In the genomic region with DNA sequence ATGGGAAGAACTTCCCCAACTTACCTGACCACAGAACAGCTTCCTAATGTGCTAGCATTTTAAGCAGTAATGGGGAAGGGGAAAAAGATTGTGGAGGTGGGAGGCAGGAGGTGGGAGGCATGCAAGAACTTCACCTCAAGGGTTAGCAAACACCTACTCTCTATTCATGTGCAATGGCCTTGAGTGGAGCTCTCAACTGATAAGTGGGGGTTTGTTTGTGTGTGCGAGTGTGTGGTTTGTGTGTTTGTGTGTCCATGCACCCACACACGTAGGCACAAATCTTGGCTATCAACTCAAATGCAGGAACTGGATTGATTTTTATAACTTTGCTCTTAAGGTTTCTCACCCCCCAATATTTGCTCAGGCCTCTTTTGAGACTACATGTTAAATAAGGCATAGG, we compare ENCODE assay signal across 21 cellular contexts.
DNase-seq lines count a peak whose midpoint lies in the region; FAIRE-seq and TF ChIP-seq lines count a peak whose summit lies in the region.
"Had no signal": no experiment of that assay in that cellular context is flagged by ENCODE, and none has a peak within 500 bp of the region (broad histone marks: within the 10 kb centered on the region; RNA-seq: fewer than 3 reads in every experiment).

No MANE protein-coding gene starts in this region.

- H2BK12ac ChIP-seq in H1 (ENCODE audit: low read depth, low read length) (peak overlapping the region; percentile 95), neuronal stem cell (ENCODE audit: low read length) (no peak overlapping the region)

- peaks cover 3% of the 10 kb centered on the region; the same call in 1 of the 2 replicates for H3K23me2 ChIP-seq in H1 (ENCODE audit: low read depth, low read length)

- H3K27ac ChIP-seq in HUES64 (ENCODE audit: low read depth, low read length), result peak overlapping the region; percentile 94
- peak overlapping the region; percentile 63; the same call in 1 of the 2 replicates for H3K27ac ChIP-seq in H1 (ENCODE audit: low read depth, low read length)
- H3K27ac ChIP-seq in neuronal stem cell (replicated peaks; ENCODE audit: low read length), result peak overlapping the region; percentile 17
- H3K27ac ChIP-seq: A549; BLaER1 treated with 17β-estradiol and CSF1 and Interleukin-3, amounts not matched to agents 10 nM and 100 nM had no signal

- peak overlapping the region; percentile 27 for H3K56ac ChIP-seq in H1 (replicated peaks; ENCODE audit: insufficient read length, low read depth, low read length)

- H4K8ac ChIP-seq in H1 (ENCODE audit: extremely low read depth, insufficient read depth, low read length) (no peak overlapping the region), neuronal stem cell (ENCODE audit: low read depth, low read length) (no peak overlapping the region)

- POLR2A ChIA-PET in H1 (lab: Charles Lee; ENCODE audit: partially characterized antibody), result interaction anchor here (1.1 to 1.8 kb wide), 6 partner anchors 9 to 43 kb away, joined by 4 to 8 read pairs (median 5); no protein-coding TSS in a partner anchor

- 20% methylated on average over 1 of the region's 2 CpGs for WGBS in HUES64
- 56% methylated on average over 2 of the region's 2 CpGs; no CpG with 5 or more reads in 1 of the 2 experiments for WGBS in H1 (ENCODE audit: extremely low coverage in 1 of 2, insufficient coverage in 1 of 2, insufficient read length in 1 of 2, insufficient replicate concordance in 2 of 2, low coverage in 1 of 2, low lambda C conversion rate in 2 of 2, missing lambda C conversion rate in 1 of 2), 2 experiments
- no CpG with 5 or more reads among the region's 2 CpGs for WGBS in neuronal stem cell (ENCODE audit: extremely low coverage in 2 of 2, insufficient read length in 2 of 2, insufficient replicate concordance in 1 of 2), 2 donors

- TF ChIP-seq POLR2A in H1 (IDR thresholded peaks at IDR 0.05; ENCODE audit: control extremely low read depth in 1 of 2, low read depth in 2 of 2, low read length in 2 of 2), result no peak

- 0 out of 2 replicates have a peak, but pooled peaks cover 4% of the 10 kb centered on the region for H3K36me3 ChIP-seq in HUES64 (ENCODE audit: insufficient read depth, low read length)
- peaks cover 0 to 20% (median 8%) of the 10 kb centered on the region in 4 experiments; a peak in 3 of 8 replicates for H3K36me3 ChIP-seq in H1 (ENCODE audit: control insufficient read depth in 2 of 4, insufficient read depth in 4 of 4, low read length in 3 of 4)
- no peaks in the 10 kb centered on the region for H3K36me3 ChIP-seq in neuronal stem cell (replicated peaks in 1 of 2; ENCODE audit: control insufficient read depth in 2 of 2, insufficient read depth in 2 of 2, low read length in 2 of 2)

- no peaks in the 10 kb centered on the region for H3K79me1 ChIP-seq in H1 (ENCODE audit: low read depth, low read length)
- H3K79me1 ChIP-seq in neuronal stem cell (ENCODE audit: low read depth, low read length), result no peaks in the 10 kb centered on the region

- H3K9ac ChIP-seq in HUES64 (ENCODE audit: low read depth, low read length) (peak overlapping the region; percentile 35), H1 (replicated peaks in 1 of 4; ENCODE audit: extremely low read depth in 1 of 4, low read depth in 3 of 4, low read length in 3 of 4) (peak overlapping the region in 2 of 4 experiments; percentile 5 to 19; a peak in 1 of 7 replicates), neuronal stem cell (ENCODE audit: low read depth, low read length, poor library complexity) (no peak overlapping the region)
- H3K9ac ChIP-seq: BLaER1 treated with 17β-estradiol and CSF1 and Interleukin-3, amounts not matched to agents 10 nM and 100 nM had no signal

- no peak overlapping the region for H2AFZ ChIP-seq in H1 (ENCODE audit: low read length)
- no peak overlapping the region for H2AFZ ChIP-seq in neuronal stem cell (ENCODE audit: low read length)

- FAIRE-seq in H1 (lab: Jason Lieb, UNC), result no peak
- FAIRE-seq: A549, D721Med, G401.6, GM12891, GM18507, H54 had no signal

- peak overlapping the region; percentile 98 for H2BK120ac ChIP-seq in H1 (replicated peaks; ENCODE audit: low read depth, low read length)
- H2BK120ac ChIP-seq in neuronal stem cell (ENCODE audit: low read depth, low read length), result no peak overlapping the region

- peak overlapping the region; percentile 95 for H3K18ac ChIP-seq in H1 (ENCODE audit: extremely low read depth, low read length)
- no peak overlapping the region for H3K18ac ChIP-seq in neuronal stem cell (ENCODE audit: low read length)

- H3K23ac ChIP-seq in H1 (ENCODE audit: insufficient read length), result no peak overlapping the region
- H3K23ac ChIP-seq in neuronal stem cell (ENCODE audit: low read depth, low read length, poor library complexity), result no peak overlapping the region

- H3K27me3 ChIP-seq in HUES64 (ENCODE audit: insufficient read depth, low read length) (no peaks in the 10 kb centered on the region), H1 (replicated peaks in 1 of 4; ENCODE audit: control insufficient read depth in 3 of 4, extremely low read depth in 1 of 4, insufficient read depth in 3 of 4, low read length in 3 of 4) (no peaks in the 10 kb centered on the region), neuronal stem cell (ENCODE audit: control insufficient read depth in 3 of 3, insufficient read depth in 3 of 3, low read depth in 1 of 3, low read length in 3 of 3) (no peaks in the 10 kb centered on the region)
- H3K27me3 ChIP-seq: BLaER1 treated with 17β-estradiol and CSF1 and Interleukin-3, amounts not matched to agents 10 nM and 100 nM had no signal

- peak overlapping the region; percentile 92 for H4K91ac ChIP-seq in H1 (replicated peaks; ENCODE audit: insufficient read length, low read length)
- H4K91ac ChIP-seq in neuronal stem cell (ENCODE audit: low read depth, low read length, poor library complexity), result no peak overlapping the region

- peak overlapping the region; percentile 87 for H4K5ac ChIP-seq in H1 (ENCODE audit: insufficient read length, low read depth, low read length)

- H2BK15ac ChIP-seq in H1 (ENCODE audit: low read length), result peak overlapping the region; percentile 61; the same call in 1 of the 2 replicates
- H2BK15ac ChIP-seq in neuronal stem cell (ENCODE audit: low read length), result no peak overlapping the region

- H3K4me1 ChIP-seq in HUES64 (ENCODE audit: insufficient read depth, low read length), result peaks cover 36% of the 10 kb centered on the region
- peaks cover 14 to 39% (median 32%) of the 10 kb centered on the region in 4 experiments for H3K4me1 ChIP-seq in H1 (replicated peaks in 1 of 4; ENCODE audit: control insufficient read depth in 3 of 4, insufficient read depth in 4 of 4, low read length in 3 of 4)
- H3K4me1 ChIP-seq in neuronal stem cell (ENCODE audit: control insufficient read depth in 2 of 2, insufficient read depth in 1 of 2, low read depth in 1 of 2, low read length in 2 of 2), result peaks cover 0 to 16% of the 10 kb centered on the region in 2 donors
- H3K4me1 ChIP-seq: A549 had no signal

- no peaks in the 10 kb centered on the region for H3K79me2 ChIP-seq in H1 (ENCODE audit: control insufficient read depth in 1 of 2, insufficient read depth in 2 of 2, low read length in 2 of 2)

- H2BK20ac ChIP-seq in H1 (ENCODE audit: low read length), result peak overlapping the region; percentile 99

- no peaks in the 10 kb centered on the region for H4K20me1 ChIP-seq in H1 (replicated peaks in 1 of 2; ENCODE audit: control insufficient read depth in 1 of 2, insufficient read depth in 2 of 2, low read length in 2 of 2)
- H4K20me1 ChIP-seq: BLaER1 treated with 17β-estradiol and CSF1 and Interleukin-3, amounts not matched to agents 10 nM and 100 nM had no signal

- no peak for TF ChIP-seq EP300 in H1 (IDR thresholded peaks at IDR 0.05; ENCODE audit: borderline replicate concordance in 1 of 2, low read depth in 2 of 2, low read length in 2 of 2)

- no peak overlapping the region for H3K4me3 ChIP-seq in HUES64 (ENCODE audit: low read length)
- peak overlapping the region in 1 of 4 experiments; percentile 6; a peak in 1 of 8 replicates for H3K4me3 ChIP-seq in H1 (ENCODE audit: extremely low read depth in 1 of 4, insufficient read depth in 2 of 4, low read depth in 3 of 4, low read length in 4 of 4)
- H3K4me3 ChIP-seq in neuronal stem cell (ENCODE audit: low read length in 2 of 2), result no peak overlapping the region
- H3K4me3 ChIP-seq: A549; BLaER1 treated with 17β-estradiol and CSF1 and Interleukin-3, amounts not matched to agents 10 nM and 100 nM had no signal

- CTCF ChIA-PET in H1 (lab: Charles Lee; ENCODE audit: partially characterized antibody), result interaction anchor here (1.0 to 2.7 kb wide), 8 partner anchors 8 to 97 kb away, joined by 3 to 13 read pairs (median 6); a partner anchor contains a TSS

- TF ChIP-seq RAD21 in H1 (IDR thresholded peaks at IDR 0.05 in 1 of 2, conservative IDR thresholded peaks at IDR 0.05 in 1 of 2; ENCODE audit: low read depth in 2 of 2, low read length in 2 of 2), result no peak

- H3K4ac ChIP-seq in H1 (replicated peaks; ENCODE audit: insufficient read length, low read depth, low read length) (peak overlapping the region; percentile 80), neuronal stem cell (ENCODE audit: low read length) (no peak overlapping the region)

- TF ChIP-seq CTCF in H1 (IDR thresholded peaks at IDR 0.05; ENCODE audit: control extremely low read depth in 1 of 3, insufficient read depth in 1 of 3, low read depth in 1 of 3, low read length in 3 of 3), result no peak

- H3K4me2 ChIP-seq in H1 (ENCODE audit: insufficient read depth in 1 of 2, low read depth in 2 of 2, low read length in 2 of 2) (peak overlapping the region in 1 of 2 experiments; percentile 74; a peak in 3 of 4 replicates), neuronal stem cell (ENCODE audit: insufficient read depth, low read length, poor library complexity, severe bottlenecking) (no peak overlapping the region)
- H3K4me2 ChIP-seq: A549 had no signal

- H2BK5ac ChIP-seq in H1 (ENCODE audit: low read depth, low read length), result peak overlapping the region; percentile 97
- H2BK5ac ChIP-seq in neuronal stem cell (ENCODE audit: low read length), result no peak overlapping the region

- peak; percentile 9 for DNase-seq in NCI-H510A treated with DMSO at 0.1 percent for 48 hours (lab: John Stamatoyannopoulos, UW)
- DNase-seq in NCI-H510A (lab: John Stamatoyannopoulos, UW), result no peak
- no peak for DNase-seq in H1 (ENCODE audit: low read depth in 1 of 2, low spot score in 2 of 2)
- DNase-seq in neuronal stem cell (ENCODE audit: low spot score), result no peak
- no peak for DNase-seq in superior temporal gyrus (ENCODE audit: extremely low spot score)
- DNase-seq in NCI-H2227 treated with DMSO at 0.1 percent for 48 hours (lab: John Stamatoyannopoulos, UW), result no peak
- DNase-seq in globus pallidus (ENCODE audit: low spot score), result no peak
- DNase-seq: CD8-positive, alpha-beta memory T cell; DND-41; NCI-H1436 treated with DMSO at 0.1 percent for 48 hours; NCI-H2107; NCI-H446 treated with DMSO at 0.1 percent for 48 hours; SHP77 treated with DMSO at 0.1 percent for 48 hours had no signal

- H3K14ac ChIP-seq in H1 (ENCODE audit: insufficient read length), result no peak overlapping the region
- no peak overlapping the region for H3K14ac ChIP-seq in neuronal stem cell (ENCODE audit: low read length)

- H3K9me3 ChIP-seq in HUES64 (ENCODE audit: insufficient read depth, low read depth, low read length) (peaks cover 21% of the 10 kb centered on the region), H1 (ENCODE audit: insufficient read depth in 2 of 2, low read depth in 1 of 2, low read length in 1 of 2) (peaks cover 18 to 23% of the 10 kb centered on the region in 2 experiments), neuronal stem cell (replicated peaks in 1 of 2; ENCODE audit: control insufficient read depth in 2 of 2, insufficient read depth in 1 of 2, low read depth in 1 of 2, low read length in 2 of 2) (peaks cover 0 to 9% of the 10 kb centered on the region in 2 donors)

- H2AK5ac ChIP-seq in H1 (ENCODE audit: low read depth, low read length), result peak overlapping the region; percentile 70; the same call in 1 of the 2 replicates
- H2AK5ac ChIP-seq in neuronal stem cell (ENCODE audit: low read depth, low read length), result no peak overlapping the region

Comparison
In these comparisons a context has a peak if more than half of its experiments do, and no peak if none do; other contexts are left out.
1. H3K27ac ChIP-seq: peak in every context shown above with its lines; median percentile 94 in HUES64; 63 in H1; 17 in neuronal stem cell.